19 cellular contexts compared by ENCODE assay signal in genomic region chr9:101635473-101635872, GRCh38. TPM values are rescaled to one million over a fixed set of nuclear protein-coding genes. Genes with fewer than 3 reads are reported as not detected.
DNase-seq lines count a peak whose midpoint lies in the region; ATAC-seq and TF ChIP-seq lines count a peak whose summit lies in the region.
"Had no signal": no experiment of that assay in that cellular context is flagged by ENCODE, and none has a peak within 500 bp of the region (broad histone marks: within the 10 kb centered on the region; RNA-seq: fewer than 3 reads in every experiment).

No MANE protein-coding gene starts in this region.

- no peaks in the 10 kb centered on the region for H3K27me3 Mint-ChIP-seq in H9 (ENCODE audit: low read depth)

- H2AFZ ChIP-seq in H9 (ENCODE audit: low read length) = no peak overlapping the region

- H2BK5ac ChIP-seq in H9 (ENCODE audit: insufficient read length, low read length) = no peak overlapping the region

- H3K23ac ChIP-seq in H9 (ENCODE audit: insufficient read length, low read depth, low read length) = no peak overlapping the region

- H3K27me3 ChIP-seq in H9 (ENCODE audit: insufficient read depth, low read length) (no peaks in the 10 kb centered on the region), aorta (ENCODE audit: control insufficient read depth in 1 of 2, insufficient read depth in 2 of 2, low read length in 1 of 2) (no peaks in the 10 kb centered on the region)
- H3K27me3 ChIP-seq: Peyer's patch had no signal

- H3K4me1 ChIP-seq in H9 (ENCODE audit: insufficient read depth, low read length) = no peaks in the 10 kb centered on the region
- peaks cover 7% of the 10 kb centered on the region for H3K4me1 ChIP-seq in mucosa of descending colon (ENCODE audit: low read depth)
- no peaks in the 10 kb centered on the region for H3K4me1 ChIP-seq in aorta (ENCODE audit: control insufficient read depth in 1 of 2, insufficient read depth in 2 of 2, low read length in 2 of 2)

- no peaks in the 10 kb centered on the region for H4K20me1 ChIP-seq in H9 (ENCODE audit: control insufficient read depth, insufficient read depth, insufficient read length)

- no peak overlapping the region for H3K9ac ChIP-seq in H9 (ENCODE audit: extremely low read depth, insufficient read length, low read length)

- H3K36me3 ChIP-seq in mucosa of descending colon (ENCODE audit: low read depth) (no peaks in the 10 kb centered on the region), aorta (ENCODE audit: control insufficient read depth in 1 of 2, insufficient read depth in 2 of 2, low read length in 1 of 2) (no peaks in the 10 kb centered on the region)
- H3K36me3 ChIP-seq: Peyer's patch had no signal

- H3K56ac ChIP-seq in H9 (ENCODE audit: insufficient read length, low read depth, low read length) = no peak overlapping the region

- H4K91ac ChIP-seq in H9 (ENCODE audit: insufficient read length, low read depth, low read length) = no peak overlapping the region

- peak; percentile 42 for ATAC-seq in mucosa of descending colon
- ATAC-seq in aorta (ENCODE audit: low FRiP score) = no peak
- ATAC-seq: GM12878 had no signal

- H3K14ac ChIP-seq in H9 (ENCODE audit: insufficient read depth, low read length) = no peak overlapping the region

- no peaks in the 10 kb centered on the region for H3K9me3 Mint-ChIP-seq in H9

- no peak overlapping the region for H3T11ph ChIP-seq in H9 (ENCODE audit: low read length)

- H3K4me3 ChIP-seq in mucosa of descending colon = no peak overlapping the region
- no peak overlapping the region for H3K4me3 ChIP-seq in aorta (ENCODE audit: low read length in 2 of 2)
- H3K4me3 ChIP-seq: GM12878, Peyer's patch had no signal

- no peak overlapping the region for H3K18ac ChIP-seq in H9 (ENCODE audit: insufficient read length, low read depth, low read length)

- no peak overlapping the region for H2AK5ac ChIP-seq in H9 (ENCODE audit: insufficient read length, low read length)

- H3K4me2 ChIP-seq in H9 (ENCODE audit: insufficient read depth, insufficient read length, low read length) = no peak overlapping the region

- H3K36me3 Mint-ChIP-seq in H9 (ENCODE audit: insufficient read depth in 1 of 3, low read depth in 3 of 3) = no peaks in the 10 kb centered on the region
- H3K36me3 Mint-ChIP-seq: CD14-positive monocyte had no signal

- H2BK120ac ChIP-seq in H9 (ENCODE audit: low read depth, low read length, poor library complexity, severe bottlenecking) = no peak overlapping the region

- H3K4me3 Mint-ChIP-seq in H9 = no peak overlapping the region
- H3K4me3 Mint-ChIP-seq: CD14-positive monocyte had no signal

- H4K8ac ChIP-seq in H9 (replicated peaks; ENCODE audit: insufficient read length, low read depth, low read length) = no peak overlapping the region

- no peak overlapping the region for H2BK20ac ChIP-seq in H9 (ENCODE audit: low read depth, low read length, poor library complexity, severe bottlenecking)

- no peak overlapping the region for H3K27ac Mint-ChIP-seq in H9

- H3K4ac ChIP-seq in H9 (ENCODE audit: low read depth, low read length) = no peak overlapping the region

- H4K5ac ChIP-seq in H9 (ENCODE audit: insufficient read length, low read depth, low read length) = no peak overlapping the region

- no peak overlapping the region for H3K27ac ChIP-seq in H9 (ENCODE audit: insufficient read length, low read depth, low read length)
- H3K27ac ChIP-seq in aorta (ENCODE audit: low read depth in 1 of 2, low read length in 2 of 2) = no peak overlapping the region
- H3K27ac ChIP-seq: Peyer's patch had no signal

- WGBS in H9 (ENCODE audit: extremely low coverage, insufficient read length, low lambda C conversion rate) = no CpG with 5 or more reads among the region's 1 CpG
- WGBS in aorta, 2 donors = 69 to 91% methylated on average over 1 of the region's 1 CpG

- H3K4me1 Mint-ChIP-seq in H9 = no peaks in the 10 kb centered on the region

- TF ChIP-seq CTCF in H9 (conservative IDR thresholded peaks at IDR 0.05) = peak; percentile 33
- TF ChIP-seq CTCF in mucosa of descending colon (IDR thresholded peaks at IDR 0.05) = no peak

- no peaks in the 10 kb centered on the region for H3K23me2 ChIP-seq in H9 (ENCODE audit: insufficient read length, low read depth, low read length, poor library complexity, severe bottlenecking)

- H3K9me3 ChIP-seq in H9 (ENCODE audit: control insufficient read depth, low read depth, low read length) (no peaks in the 10 kb centered on the region), mucosa of descending colon (no peaks in the 10 kb centered on the region), aorta (ENCODE audit: control insufficient read depth, low read length) (no peaks in the 10 kb centered on the region)
- H3K9me3 ChIP-seq: Peyer's patch had no signal

- intact Hi-C loops in mucosa of descending colon (cut with DNase I, micrococcal nuclease) (no loop called here), aorta (cut with DNase I) (no loop called here)

- no peaks in the 10 kb centered on the region for H3K79me1 ChIP-seq in H9 (ENCODE audit: insufficient read depth, low read depth, low read length, poor library complexity, severe bottlenecking)

- no peak overlapping the region for H2BK12ac ChIP-seq in H9 (ENCODE audit: insufficient read length, low read depth, low read length)

- H2BK15ac ChIP-seq in H9 (ENCODE audit: low read depth, low read length) = no peak overlapping the region

- no peaks in the 10 kb centered on the region for H3K79me2 ChIP-seq in H9 (ENCODE audit: insufficient read depth, low read length)

- DNase-seq in COLO829 (ENCODE audit: low spot score) (peak; percentile 13), H9 (no peak), RKO (ENCODE audit: low spot score) (peak; percentile 39), mucosa of descending colon (no peak), NCI-H446 treated with DMSO at 0.1 percent for 48 hours (lab: John Stamatoyannopoulos, UW) (no peak), aorta (no peak), kidney glomerular epithelial cell (lab: John Stamatoyannopoulos, UW) (no peak)
- DNase-seq: AML-193, NCI-H1105, NCI-H1694 treated with DMSO at 0.1 percent for 48 hours, NCI-H524, Peyer's patch, Right ventricle myocardium superior, SW 1271, T-helper 2 cell had no signal

RNA-seq across cellular contexts. Expression of gene PPP3R2, which starts 40.7 kb away (rescaled TPM):
- total RNA-seq in H9 (2021) = not detected in 2 replicates
- total RNA-seq in mucosa of descending colon = not detected
- total RNA-seq in aorta = not detected
- polyA plus RNA-seq in aorta = not detected
- total RNA-seq: GM12878, H1, LHCN-M2, Peyer's patch, Right ventricle myocardium superior had no signal
- polyA plus RNA-seq: GM12878, H1 had no signal

Comparison
In these comparisons a context has a peak if more than half of its experiments do, and no peak if none do; other contexts are left out.
1. DNase-seq: peak in COLO829 (single experiment) and RKO (single experiment); none in H9 (single experiment), mucosa of descending colon (0 of 3), NCI-H446 treated with DMSO at 0.1 percent for 48 hours (single experiment), aorta (0 of 2) and kidney glomerular epithelial cell (single experiment).